In genomic region chr7:44621343-44622103, GRCh38 we compare ENCODE assay signal across 1 cellular context.
TF ChIP-seq lines count a peak whose summit lies in the region.

No MANE protein-coding gene starts in this region.

TF ChIP-seq in HEK293, 187 proteins besides CTCF, POLR2A, EP300 and RAD21 (continued from another document):
- peak; percentile 91 for TF ChIP-seq ZNF600 (tag by site-specific recombination; IDR thresholded peaks at IDR 0.05)
